1 cellular context compared by ENCODE assay signal in the genomic region with DNA sequence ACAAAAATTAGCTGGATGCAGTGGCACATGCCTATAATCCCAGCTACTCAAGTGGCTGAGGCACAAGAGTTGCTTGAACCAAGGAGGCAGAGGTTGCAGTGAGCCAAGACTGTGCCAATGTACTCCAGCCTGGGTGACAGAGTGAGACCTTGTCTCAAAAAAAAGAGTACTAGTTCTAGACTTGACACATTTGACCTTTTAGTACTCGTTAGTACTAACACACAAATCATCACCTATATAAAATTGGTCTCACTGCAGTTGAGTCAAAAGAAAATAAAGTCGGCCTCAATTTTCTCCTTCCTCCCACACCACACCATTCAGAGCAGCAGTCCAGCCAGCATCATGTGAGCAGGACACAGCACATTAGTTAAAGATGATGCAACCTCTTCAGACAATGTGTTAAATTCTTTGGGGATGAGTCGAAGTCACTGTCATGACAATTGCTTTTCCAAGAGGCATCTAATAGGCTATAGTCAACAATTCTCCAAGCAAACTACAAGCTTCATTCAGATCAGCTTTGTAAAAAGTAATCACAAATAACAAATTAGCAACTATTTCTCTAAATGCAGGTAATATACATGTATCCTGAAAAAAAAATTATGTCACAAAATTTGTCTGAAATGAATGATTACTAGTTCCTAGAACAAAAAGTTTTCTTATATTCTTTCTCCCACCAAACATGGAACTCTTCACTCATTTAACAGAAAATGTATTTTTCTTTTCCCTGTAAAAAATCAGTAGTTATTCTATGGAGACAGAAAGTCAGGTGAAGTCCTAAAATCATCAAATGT.
TF ChIP-seq lines count a peak whose summit lies in the region.

No MANE protein-coding gene starts in this region.

TF ChIP-seq in A549, 52 proteins besides CTCF, POLR2A, EP300 and RAD21 (continued from another document):
- TF ChIP-seq, protein P1, sequence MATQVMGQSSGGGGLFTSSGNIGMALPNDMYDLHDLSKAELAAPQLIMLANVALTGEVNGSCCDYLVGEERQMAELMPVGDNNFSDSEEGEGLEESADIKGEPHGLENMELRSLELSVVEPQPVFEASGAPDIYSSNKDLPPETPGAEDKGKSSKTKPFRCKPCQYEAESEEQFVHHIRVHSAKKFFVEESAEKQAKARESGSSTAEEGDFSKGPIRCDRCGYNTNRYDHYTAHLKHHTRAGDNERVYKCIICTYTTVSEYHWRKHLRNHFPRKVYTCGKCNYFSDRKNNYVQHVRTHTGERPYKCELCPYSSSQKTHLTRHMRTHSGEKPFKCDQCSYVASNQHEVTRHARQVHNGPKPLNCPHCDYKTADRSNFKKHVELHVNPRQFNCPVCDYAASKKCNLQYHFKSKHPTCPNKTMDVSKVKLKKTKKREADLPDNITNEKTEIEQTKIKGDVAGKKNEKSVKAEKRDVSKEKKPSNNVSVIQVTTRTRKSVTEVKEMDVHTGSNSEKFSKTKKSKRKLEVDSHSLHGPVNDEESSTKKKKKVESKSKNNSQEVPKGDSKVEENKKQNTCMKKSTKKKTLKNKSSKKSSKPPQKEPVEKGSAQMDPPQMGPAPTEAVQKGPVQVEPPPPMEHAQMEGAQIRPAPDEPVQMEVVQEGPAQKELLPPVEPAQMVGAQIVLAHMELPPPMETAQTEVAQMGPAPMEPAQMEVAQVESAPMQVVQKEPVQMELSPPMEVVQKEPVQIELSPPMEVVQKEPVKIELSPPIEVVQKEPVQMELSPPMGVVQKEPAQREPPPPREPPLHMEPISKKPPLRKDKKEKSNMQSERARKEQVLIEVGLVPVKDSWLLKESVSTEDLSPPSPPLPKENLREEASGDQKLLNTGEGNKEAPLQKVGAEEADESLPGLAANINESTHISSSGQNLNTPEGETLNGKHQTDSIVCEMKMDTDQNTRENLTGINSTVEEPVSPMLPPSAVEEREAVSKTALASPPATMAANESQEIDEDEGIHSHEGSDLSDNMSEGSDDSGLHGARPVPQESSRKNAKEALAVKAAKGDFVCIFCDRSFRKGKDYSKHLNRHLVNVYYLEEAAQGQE (IDR thresholded peaks at IDR 0.05), result no peak
- TF ChIP-seq POLR2AphosphoS2 (conservative IDR thresholded peaks at IDR 0.05; ENCODE audit: low read length) (no peak), TFCP2L1 (CRISPR knock-in tag; IDR thresholded peaks at IDR 0.05) (no peak), HDAC2 (IDR thresholded peaks at IDR 0.05) (no peak), TP53 (CRISPR knock-in tag; IDR thresholded peaks at IDR 0.05) (no peak), CBX8 (IDR thresholded peaks at IDR 0.05) (no peak), NPAS2 (CRISPR knock-in tag; IDR thresholded peaks at IDR 0.05; ENCODE audit: borderline replicate concordance) (no peak), ZFP36 (IDR thresholded peaks at IDR 0.05; ENCODE audit: borderline replicate concordance, partially characterized antibody) (no peak), FOSB (CRISPR knock-in tag; IDR thresholded peaks at IDR 0.05) (0 out of 2 replicates have a peak, but pooled peaks have one; percentile 52), RFX5 (IDR thresholded peaks at IDR 0.05) (no peak), BHLHE40 (IDR thresholded peaks at IDR 0.05; ENCODE audit: low read depth, low read length) (no peak), ESRRA (IDR thresholded peaks at IDR 0.05; ENCODE audit: borderline replicate concordance, low read length) (no peak), HOXB5 (CRISPR knock-in tag; IDR thresholded peaks at IDR 0.05) (peak; percentile 81), ZNF302 (CRISPR knock-in tag; IDR thresholded peaks at IDR 0.05) (peak; percentile 56; the same call in 1 of the 2 replicates), RARB (CRISPR knock-in tag; IDR thresholded peaks at IDR 0.05) (no peak), MYC (IDR thresholded peaks at IDR 0.05; ENCODE audit: borderline replicate concordance, low read length) (no peak), ZSCAN20 (CRISPR knock-in tag; IDR thresholded peaks at IDR 0.05) (peak; percentile 92), HOXA7 (CRISPR knock-in tag; IDR thresholded peaks at IDR 0.05) (no peak), JUNB (IDR thresholded peaks at IDR 0.05) (peak; percentile 78), PHF8 (IDR thresholded peaks at IDR 0.05; ENCODE audit: borderline replicate concordance, low read depth) (no peak), SREBF2 (IDR thresholded peaks at IDR 0.05) (no peak), FOSL2 (IDR thresholded peaks at IDR 0.05) (peak; percentile 60; the same call in 1 of the 2 replicates), FOSL2 (CRISPR knock-in tag; IDR thresholded peaks at IDR 0.05) (peak; percentile 90), GATA3 (IDR thresholded peaks at IDR 0.05; ENCODE audit: borderline replicate concordance) (peak; percentile 52; the same call in 1 of the 2 replicates), ZC3H11A (IDR thresholded peaks at IDR 0.05) (no peak), CBX2 (IDR thresholded peaks at IDR 0.05; ENCODE audit: borderline replicate concordance, low read depth) (no peak)
- TF ChIP-seq, protein P2, sequence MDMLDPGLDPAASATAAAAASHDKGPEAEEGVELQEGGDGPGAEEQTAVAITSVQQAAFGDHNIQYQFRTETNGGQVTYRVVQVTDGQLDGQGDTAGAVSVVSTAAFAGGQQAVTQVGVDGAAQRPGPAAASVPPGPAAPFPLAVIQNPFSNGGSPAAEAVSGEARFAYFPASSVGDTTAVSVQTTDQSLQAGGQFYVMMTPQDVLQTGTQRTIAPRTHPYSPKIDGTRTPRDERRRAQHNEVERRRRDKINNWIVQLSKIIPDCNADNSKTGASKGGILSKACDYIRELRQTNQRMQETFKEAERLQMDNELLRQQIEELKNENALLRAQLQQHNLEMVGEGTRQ (IDR thresholded peaks at IDR 0.05), result peak; percentile 49; the same call in 1 of the 2 replicates
- TF ChIP-seq, protein P3, sequence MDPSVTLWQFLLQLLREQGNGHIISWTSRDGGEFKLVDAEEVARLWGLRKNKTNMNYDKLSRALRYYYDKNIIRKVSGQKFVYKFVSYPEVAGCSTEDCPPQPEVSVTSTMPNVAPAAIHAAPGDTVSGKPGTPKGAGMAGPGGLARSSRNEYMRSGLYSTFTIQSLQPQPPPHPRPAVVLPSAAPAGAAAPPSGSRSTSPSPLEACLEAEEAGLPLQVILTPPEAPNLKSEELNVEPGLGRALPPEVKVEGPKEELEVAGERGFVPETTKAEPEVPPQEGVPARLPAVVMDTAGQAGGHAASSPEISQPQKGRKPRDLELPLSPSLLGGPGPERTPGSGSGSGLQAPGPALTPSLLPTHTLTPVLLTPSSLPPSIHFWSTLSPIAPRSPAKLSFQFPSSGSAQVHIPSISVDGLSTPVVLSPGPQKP (IDR thresholded peaks at IDR 0.05; ENCODE audit: low read depth, low read length), result no peak
- TF ChIP-seq, protein P4, sequence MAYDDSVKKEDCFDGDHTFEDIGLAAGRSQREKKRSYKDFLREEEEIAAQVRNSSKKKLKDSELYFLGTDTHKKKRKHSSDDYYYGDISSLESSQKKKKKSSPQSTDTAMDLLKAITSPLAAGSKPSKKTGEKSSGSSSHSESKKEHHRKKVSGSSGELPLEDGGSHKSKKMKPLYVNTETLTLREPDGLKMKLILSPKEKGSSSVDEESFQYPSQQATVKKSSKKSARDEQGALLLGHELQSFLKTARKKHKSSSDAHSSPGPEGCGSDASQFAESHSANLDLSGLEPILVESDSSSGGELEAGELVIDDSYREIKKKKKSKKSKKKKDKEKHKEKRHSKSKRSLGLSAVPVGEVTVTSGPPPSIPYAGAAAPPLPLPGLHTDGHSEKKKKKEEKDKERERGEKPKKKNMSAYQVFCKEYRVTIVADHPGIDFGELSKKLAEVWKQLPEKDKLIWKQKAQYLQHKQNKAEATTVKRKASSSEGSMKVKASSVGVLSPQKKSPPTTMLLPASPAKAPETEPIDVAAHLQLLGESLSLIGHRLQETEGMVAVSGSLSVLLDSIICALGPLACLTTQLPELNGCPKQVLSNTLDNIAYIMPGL (CRISPR knock-in tag; IDR thresholded peaks at IDR 0.05; ENCODE audit: borderline replicate concordance), result no peak
- TF ChIP-seq, protein P5, sequence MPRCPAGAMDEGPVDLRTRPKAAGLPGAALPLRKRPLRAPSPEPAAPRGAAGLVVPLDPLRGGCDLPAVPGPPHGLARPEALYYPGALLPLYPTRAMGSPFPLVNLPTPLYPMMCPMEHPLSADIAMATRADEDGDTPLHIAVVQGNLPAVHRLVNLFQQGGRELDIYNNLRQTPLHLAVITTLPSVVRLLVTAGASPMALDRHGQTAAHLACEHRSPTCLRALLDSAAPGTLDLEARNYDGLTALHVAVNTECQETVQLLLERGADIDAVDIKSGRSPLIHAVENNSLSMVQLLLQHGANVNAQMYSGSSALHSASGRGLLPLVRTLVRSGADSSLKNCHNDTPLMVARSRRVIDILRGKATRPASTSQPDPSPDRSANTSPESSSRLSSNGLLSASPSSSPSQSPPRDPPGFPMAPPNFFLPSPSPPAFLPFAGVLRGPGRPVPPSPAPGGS (IDR thresholded peaks at IDR 0.05), result no peak
